Comparison of ENCODE assay signal across 25 cellular contexts in genomic region chr22:36213596-36213995, GRCh38. TPM values are rescaled to one million over a fixed set of nuclear protein-coding genes. Genes with fewer than 3 reads are reported as not detected.
"Had no signal": no experiment of that assay in that cellular context is flagged by ENCODE, and none has a peak within 500 bp of the region (broad histone marks: within the 10 kb centered on the region; RNA-seq: fewer than 3 reads in every experiment).

No MANE protein-coding gene starts in this region.

- H3K9ac ChIP-seq: SK-N-SH had no signal

- H3K4me1 ChIP-seq: adrenal gland had no signal

- H3K4me3 ChIP-seq: adrenal gland had no signal

- H3K4me3 Mint-ChIP-seq: activated CD4-positive, alpha-beta T cell treated with anti-CD3 and anti-CD28 coated beads for 36 hours; activated CD8-positive, alpha-beta T cell treated with anti-CD3 and anti-CD28 coated beads for 36 hours; activated naive CD8-positive, alpha-beta T cell treated with anti-CD3 and anti-CD28 coated beads, Interleukin-2, amount 10 ng/mL, durations not matched to agents 7 days and 5 days had no signal

- ATAC-seq: activated CD4-positive, alpha-beta T cell treated with anti-CD3 and anti-CD28 coated beads for 36 hours; activated CD8-positive, alpha-beta T cell treated with anti-CD3 and anti-CD28 coated beads for 36 hours; Right ventricle myocardium inferior had no signal

- H3K27ac Mint-ChIP-seq: activated CD4-positive, alpha-beta T cell treated with anti-CD3 and anti-CD28 coated beads for 36 hours; activated CD8-positive, alpha-beta T cell treated with anti-CD3 and anti-CD28 coated beads for 36 hours; activated naive CD8-positive, alpha-beta T cell treated with anti-CD3 and anti-CD28 coated beads, Interleukin-2, amount 10 ng/mL, durations not matched to agents 7 days and 5 days had no signal

- H3K4me2 ChIP-seq: SK-N-SH had no signal

- H3K27me3 ChIP-seq: adrenal gland had no signal

- H3K9me3 ChIP-seq: adrenal gland, SK-N-SH had no signal

- H3K27ac ChIP-seq: adrenal gland, VCaP had no signal

- DNase-seq: activated CD4-positive, alpha-beta T cell treated with anti-CD3 and anti-CD28 coated beads for 36 hours; activated CD8-positive, alpha-beta memory T cell treated with anti-CD3 and anti-CD28 coated beads, Interleukin-2, amount 50 U/mL, for 48 hours; activated CD8-positive, alpha-beta T cell treated with anti-CD3 and anti-CD28 coated beads for 36 hours; activated naive CD4-positive, alpha-beta T cell treated with anti-CD3 and anti-CD28 coated beads, Interleukin-2, amount 50 U/mL, for 16 hours; activated naive CD8-positive, alpha-beta T cell treated with anti-CD3 and anti-CD28 coated beads, Interleukin-2, amount 10 ng/mL, durations not matched to agents 7 days and 5 days; activated T-cell treated with anti-CD3 and anti-CD28 coated beads, Interleukin-2, amount 50 U/mL, for 1 hour; adrenal gland; anterior cingulate cortex; NCI-H1092; NCI-H1417 treated with DMSO at 0.1 percent for 48 hours; NCI-H1694; NCI-H2029; NCI-H2107; NCI-H2171 treated with DMSO at 0.1 percent for 48 hours; NCI-H345; NCI-H510A; NCI-H526 treated with DMSO at 0.1 percent for 48 hours; NCI-H82; RPMI8226; SK-N-SH; T-helper 1 cell had no signal

- H3K36me3 ChIP-seq: adrenal gland had no signal

RNA-seq across cellular contexts. Expression of gene APOL4, which starts 12.0 kb away (rescaled TPM):
- total RNA-seq: MCF 10A, OCI-LY7 had no signal
